In genomic region chr15:49379996-49380395, GRCh38 we compare ENCODE assay signal across 1 cellular context.
TF ChIP-seq lines count a peak whose summit lies in the region.

No MANE protein-coding gene starts in this region.

TF ChIP-seq in GM23338, 12 proteins besides CTCF, POLR2A, EP300 and RAD21:
- TF ChIP-seq, protein P1, sequence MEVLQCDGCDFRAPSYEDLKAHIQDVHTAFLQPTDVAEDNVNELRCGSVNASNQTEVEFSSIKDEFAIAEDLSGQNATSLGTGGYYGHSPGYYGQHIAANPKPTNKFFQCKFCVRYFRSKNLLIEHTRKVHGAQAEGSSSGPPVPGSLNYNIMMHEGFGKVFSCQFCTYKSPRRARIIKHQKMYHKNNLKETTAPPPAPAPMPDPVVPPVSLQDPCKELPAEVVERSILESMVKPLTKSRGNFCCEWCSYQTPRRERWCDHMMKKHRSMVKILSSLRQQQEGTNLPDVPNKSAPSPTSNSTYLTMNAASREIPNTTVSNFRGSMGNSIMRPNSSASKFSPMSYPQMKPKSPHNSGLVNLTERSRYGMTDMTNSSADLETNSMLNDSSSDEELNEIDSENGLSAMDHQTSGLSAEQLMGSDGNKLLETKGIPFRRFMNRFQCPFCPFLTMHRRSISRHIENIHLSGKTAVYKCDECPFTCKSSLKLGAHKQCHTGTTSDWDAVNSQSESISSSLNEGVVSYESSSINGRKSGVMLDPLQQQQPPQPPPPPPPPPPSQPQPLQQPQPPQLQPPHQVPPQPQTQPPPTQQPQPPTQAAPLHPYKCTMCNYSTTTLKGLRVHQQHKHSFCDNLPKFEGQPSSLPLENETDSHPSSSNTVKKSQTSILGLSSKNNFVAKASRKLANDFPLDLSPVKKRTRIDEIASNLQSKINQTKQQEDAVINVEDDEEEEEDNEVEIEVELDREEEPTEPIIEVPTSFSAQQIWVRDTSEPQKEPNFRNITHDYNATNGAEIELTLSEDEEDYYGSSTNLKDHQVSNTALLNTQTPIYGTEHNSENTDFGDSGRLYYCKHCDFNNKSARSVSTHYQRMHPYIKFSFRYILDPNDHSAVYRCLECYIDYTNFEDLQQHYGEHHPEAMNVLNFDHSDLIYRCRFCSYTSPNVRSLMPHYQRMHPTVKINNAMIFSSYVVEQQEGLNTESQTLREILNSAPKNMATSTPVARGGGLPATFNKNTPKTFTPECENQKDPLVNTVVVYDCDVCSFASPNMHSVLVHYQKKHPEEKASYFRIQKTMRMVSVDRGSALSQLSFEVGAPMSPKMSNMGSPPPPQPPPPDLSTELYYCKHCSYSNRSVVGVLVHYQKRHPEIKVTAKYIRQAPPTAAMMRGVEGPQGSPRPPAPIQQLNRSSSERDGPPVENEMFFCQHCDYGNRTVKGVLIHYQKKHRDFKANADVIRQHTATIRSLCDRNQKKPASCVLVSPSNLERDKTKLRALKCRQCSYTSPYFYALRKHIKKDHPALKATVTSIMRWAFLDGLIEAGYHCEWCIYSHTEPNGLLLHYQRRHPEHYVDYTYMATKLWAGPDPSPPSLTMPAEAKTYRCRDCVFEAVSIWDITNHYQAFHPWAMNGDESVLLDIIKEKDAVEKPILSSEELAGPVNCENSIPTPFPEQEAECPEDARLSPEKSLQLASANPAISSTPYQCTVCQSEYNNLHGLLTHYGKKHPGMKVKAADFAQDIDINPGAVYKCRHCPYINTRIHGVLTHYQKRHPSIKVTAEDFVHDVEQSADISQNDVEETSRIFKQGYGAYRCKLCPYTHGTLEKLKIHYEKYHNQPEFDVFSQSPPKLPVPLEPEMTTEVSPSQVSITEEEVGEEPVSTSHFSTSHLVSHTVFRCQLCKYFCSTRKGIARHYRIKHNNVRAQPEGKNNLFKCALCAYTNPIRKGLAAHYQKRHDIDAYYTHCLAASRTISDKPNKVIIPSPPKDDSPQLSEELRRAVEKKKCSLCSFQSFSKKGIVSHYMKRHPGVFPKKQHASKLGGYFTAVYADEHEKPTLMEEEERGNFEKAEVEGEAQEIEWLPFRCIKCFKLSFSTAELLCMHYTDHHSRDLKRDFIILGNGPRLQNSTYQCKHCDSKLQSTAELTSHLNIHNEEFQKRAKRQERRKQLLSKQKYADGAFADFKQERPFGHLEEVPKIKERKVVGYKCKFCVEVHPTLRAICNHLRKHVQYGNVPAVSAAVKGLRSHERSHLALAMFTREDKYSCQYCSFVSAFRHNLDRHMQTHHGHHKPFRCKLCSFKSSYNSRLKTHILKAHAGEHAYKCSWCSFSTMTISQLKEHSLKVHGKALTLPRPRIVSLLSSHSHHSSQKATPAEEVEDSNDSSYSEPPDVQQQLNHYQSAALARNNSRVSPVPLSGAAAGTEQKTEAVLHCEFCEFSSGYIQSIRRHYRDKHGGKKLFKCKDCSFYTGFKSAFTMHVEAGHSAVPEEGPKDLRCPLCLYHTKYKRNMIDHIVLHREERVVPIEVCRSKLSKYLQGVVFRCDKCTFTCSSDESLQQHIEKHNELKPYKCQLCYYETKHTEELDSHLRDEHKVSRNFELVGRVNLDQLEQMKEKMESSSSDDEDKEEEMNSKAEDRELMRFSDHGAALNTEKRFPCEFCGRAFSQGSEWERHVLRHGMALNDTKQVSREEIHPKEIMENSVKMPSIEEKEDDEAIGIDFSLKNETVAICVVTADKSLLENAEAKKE (CRISPR knock-in tag; IDR thresholded peaks at IDR 0.05), result no peak
- TF ChIP-seq NANOG (IDR thresholded peaks at IDR 0.05; ENCODE audit: borderline replicate concordance) (no peak), JUNB (IDR thresholded peaks at IDR 0.05; ENCODE audit: unreplicated experiment) (no peak), EZH2 (IDR thresholded peaks at IDR 0.05; ENCODE audit: low read depth, unreplicated experiment) (no peak), ZNF114 (CRISPR knock-in tag; IDR thresholded peaks at IDR 0.05) (no peak), CREB1 (CRISPR knock-in tag; IDR thresholded peaks at IDR 0.05; ENCODE audit: low read depth) (no peak), ZNF331 (CRISPR knock-in tag; IDR thresholded peaks at IDR 0.05; ENCODE audit: low read depth) (no peak), ETS1 (IDR thresholded peaks at IDR 0.05) (no peak), STAT1 (IDR thresholded peaks at IDR 0.05; ENCODE audit: unreplicated experiment) (no peak), POLR2AphosphoS5 (IDR thresholded peaks at IDR 0.05; ENCODE audit: low read depth) (no peak)
- TF ChIP-seq, protein P2, sequence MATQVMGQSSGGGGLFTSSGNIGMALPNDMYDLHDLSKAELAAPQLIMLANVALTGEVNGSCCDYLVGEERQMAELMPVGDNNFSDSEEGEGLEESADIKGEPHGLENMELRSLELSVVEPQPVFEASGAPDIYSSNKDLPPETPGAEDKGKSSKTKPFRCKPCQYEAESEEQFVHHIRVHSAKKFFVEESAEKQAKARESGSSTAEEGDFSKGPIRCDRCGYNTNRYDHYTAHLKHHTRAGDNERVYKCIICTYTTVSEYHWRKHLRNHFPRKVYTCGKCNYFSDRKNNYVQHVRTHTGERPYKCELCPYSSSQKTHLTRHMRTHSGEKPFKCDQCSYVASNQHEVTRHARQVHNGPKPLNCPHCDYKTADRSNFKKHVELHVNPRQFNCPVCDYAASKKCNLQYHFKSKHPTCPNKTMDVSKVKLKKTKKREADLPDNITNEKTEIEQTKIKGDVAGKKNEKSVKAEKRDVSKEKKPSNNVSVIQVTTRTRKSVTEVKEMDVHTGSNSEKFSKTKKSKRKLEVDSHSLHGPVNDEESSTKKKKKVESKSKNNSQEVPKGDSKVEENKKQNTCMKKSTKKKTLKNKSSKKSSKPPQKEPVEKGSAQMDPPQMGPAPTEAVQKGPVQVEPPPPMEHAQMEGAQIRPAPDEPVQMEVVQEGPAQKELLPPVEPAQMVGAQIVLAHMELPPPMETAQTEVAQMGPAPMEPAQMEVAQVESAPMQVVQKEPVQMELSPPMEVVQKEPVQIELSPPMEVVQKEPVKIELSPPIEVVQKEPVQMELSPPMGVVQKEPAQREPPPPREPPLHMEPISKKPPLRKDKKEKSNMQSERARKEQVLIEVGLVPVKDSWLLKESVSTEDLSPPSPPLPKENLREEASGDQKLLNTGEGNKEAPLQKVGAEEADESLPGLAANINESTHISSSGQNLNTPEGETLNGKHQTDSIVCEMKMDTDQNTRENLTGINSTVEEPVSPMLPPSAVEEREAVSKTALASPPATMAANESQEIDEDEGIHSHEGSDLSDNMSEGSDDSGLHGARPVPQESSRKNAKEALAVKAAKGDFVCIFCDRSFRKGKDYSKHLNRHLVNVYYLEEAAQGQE (IDR thresholded peaks at IDR 0.05; ENCODE audit: unreplicated experiment), result no peak
